23 cellular contexts compared by ENCODE assay signal in the genomic region with DNA sequence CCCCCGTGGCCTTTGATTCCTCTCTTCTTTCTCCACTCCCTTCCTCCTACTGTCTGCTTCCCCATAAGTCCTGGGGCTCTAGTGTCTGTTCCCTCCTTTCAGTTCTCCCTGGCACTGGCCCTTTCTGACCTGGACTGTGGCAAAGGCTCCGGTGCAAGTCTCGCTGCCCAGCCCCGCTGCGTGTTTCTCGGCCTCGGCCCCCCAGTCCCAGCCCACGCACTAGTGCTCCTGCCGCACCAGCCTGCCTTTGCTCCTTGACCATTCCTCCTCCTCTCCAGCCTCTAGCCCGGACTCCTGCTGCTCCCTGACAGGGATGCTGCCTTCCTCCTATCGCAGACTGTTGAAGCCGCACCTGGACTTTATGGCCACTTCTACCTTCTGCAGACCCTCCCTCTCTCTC. TPM values are rescaled to one million over a fixed set of nuclear protein-coding genes. Genes with fewer than 3 reads are reported as not detected.
DNase-seq lines count a peak whose midpoint lies in the region; ATAC-seq and TF ChIP-seq lines count a peak whose summit lies in the region.
"Had no signal": no experiment of that assay in that cellular context is flagged by ENCODE, and none has a peak within 500 bp of the region (broad histone marks: within the 10 kb centered on the region; RNA-seq: fewer than 3 reads in every experiment).

No MANE protein-coding gene starts in this region.

- TF ChIP-seq CTCF in Calu3 (IDR thresholded peaks at IDR 0.05; ENCODE audit: unreplicated experiment): no peak

- H3K36me3 Mint-ChIP-seq in activated T-helper 2 cell treated with anti-CD3 and anti-CD28 coated beads, Interferon-gamma antibody, Interleukin-2, Interleukin-4, amounts not matched to agents 10 μg/mL and 5 μg/mL and 100 μg/mL, durations not matched to agents 14 hours and 24 hours and 36 hours (ENCODE audit: low read depth): peaks cover 13% of the 10 kb centered on the region
- H3K36me3 Mint-ChIP-seq in natural killer cell treated with Interleukin-12 subunit alpha and Interleukin-12 subunit beta and Interleukin-15 and Interleukin-18, amount 100 ng/mL, for 72 hours: no peaks in the 10 kb centered on the region
- H3K36me3 Mint-ChIP-seq in Calu3 (ENCODE audit: insufficient read depth, unreplicated experiment): peaks cover 5% of the 10 kb centered on the region
- H3K36me3 Mint-ChIP-seq: activated naive CD8-positive, alpha-beta T cell had no signal

- no peak overlapping the region for H3K4me3 ChIP-seq in BLaER1
- H3K4me3 ChIP-seq: GM23248, pancreas, right lobe of liver had no signal

- H3K9ac ChIP-seq in BLaER1: no peak overlapping the region
- H3K9ac ChIP-seq: GM23248 had no signal

- H3K4me2 ChIP-seq in BLaER1: peak overlapping the region; percentile 96

- CTCF ChIA-PET in Calu3 (lab: Charles Lee): interaction anchor here (1.0 kb wide), 1 partner anchor 19 kb away, joined by 3 read pairs; no protein-coding TSS in a partner anchor

- H3K9me3 Mint-ChIP-seq in activated T-helper 2 cell treated with anti-CD3 and anti-CD28 coated beads, Interferon-gamma antibody, Interleukin-2, Interleukin-4, amounts not matched to agents 10 μg/mL and 5 μg/mL and 100 μg/mL, durations not matched to agents 14 hours and 24 hours and 36 hours: no peaks in the 10 kb centered on the region
- H3K9me3 Mint-ChIP-seq in natural killer cell treated with Interleukin-12 subunit alpha and Interleukin-12 subunit beta and Interleukin-15 and Interleukin-18, amount 100 ng/mL, for 72 hours: no peaks in the 10 kb centered on the region
- peaks cover 4% of the 10 kb centered on the region for H3K9me3 Mint-ChIP-seq in Calu3 (ENCODE audit: low read depth, unreplicated experiment)
- H3K9me3 Mint-ChIP-seq: stimulated activated naive CD8-positive, alpha-beta T cell treated with anti-CD3 and anti-CD28 coated beads, Interleukin-15, Interleukin-2, amounts not matched to agents 100 ng/mL and 50 ng/mL, for 24 hours had no signal

- no TSS peak for BruUV-seq in Calu3 (replicated peaks; lab: Mats Ljungman, UMichigan)

- no peaks in the 10 kb centered on the region for H4K20me1 ChIP-seq in BLaER1

- peaks cover 24% of the 10 kb centered on the region for H3K4me1 Mint-ChIP-seq in activated T-helper 2 cell treated with anti-CD3 and anti-CD28 coated beads, Interferon-gamma antibody, Interleukin-2, Interleukin-4, amounts not matched to agents 10 μg/mL and 5 μg/mL and 100 μg/mL, durations not matched to agents 14 hours and 24 hours and 36 hours (ENCODE audit: low read depth)
- peaks cover 33 to 35% of the 10 kb centered on the region in 2 donors for H3K4me1 Mint-ChIP-seq in natural killer cell treated with Interleukin-12 subunit alpha and Interleukin-12 subunit beta and Interleukin-15 and Interleukin-18, amount 100 ng/mL, for 72 hours (ENCODE audit: low read depth in 2 of 2)
- peaks cover 11% of the 10 kb centered on the region for H3K4me1 Mint-ChIP-seq in Calu3 (ENCODE audit: low read depth, unreplicated experiment)

- intact Hi-C loops in activated T-helper 2 cell treated with anti-CD3 and anti-CD28 coated beads, Interferon-gamma antibody, Interleukin-2, Interleukin-4, amounts not matched to agents 10 μg/mL and 5 μg/mL and 100 μg/mL, durations not matched to agents 14 hours and 24 hours and 36 hours (cut with micrococcal nuclease): loop anchor here (5.0 kb wide), 3 partner anchors 42 to 97 kb away; a partner anchor contains a TSS
- intact Hi-C loops in Calu3 (cut with micrococcal nuclease; ENCODE audit: unreplicated experiment): no loop called here

- peaks cover 39% of the 10 kb centered on the region for H3K4me1 ChIP-seq in BLaER1

- H3K27me3 Mint-ChIP-seq in activated T-helper 2 cell treated with anti-CD3 and anti-CD28 coated beads, Interferon-gamma antibody, Interleukin-2, Interleukin-4, amounts not matched to agents 10 μg/mL and 5 μg/mL and 100 μg/mL, durations not matched to agents 14 hours and 24 hours and 36 hours (ENCODE audit: low read depth): peaks cover 9% of the 10 kb centered on the region
- H3K27me3 Mint-ChIP-seq in natural killer cell treated with Interleukin-12 subunit alpha and Interleukin-12 subunit beta and Interleukin-15 and Interleukin-18, amount 100 ng/mL, for 72 hours: peaks cover 0 to 2% of the 10 kb centered on the region in 2 donors
- peaks cover 34% of the 10 kb centered on the region for H3K27me3 Mint-ChIP-seq in Calu3 (ENCODE audit: unreplicated experiment)

- peak overlapping the region; percentile 16; the same call in 1 of the 2 replicates for H3K27ac ChIP-seq in BLaER1
- H3K27ac ChIP-seq: GM23248, right lobe of liver, tibial artery had no signal

- DNase-seq in Ammon's horn (ENCODE audit: low spot score) (peak; percentile 17), Calu3 (no peak), NCI-H1694 treated with DMSO at 0.1 percent for 48 hours (lab: John Stamatoyannopoulos, UW) (no peak), ecto neural progenitor cell (ENCODE audit: low spot score) (no peak), NCI-H526 treated with DMSO at 0.1 percent for 48 hours (lab: John Stamatoyannopoulos, UW) (no peak)
- DNase-seq in activated T-helper 2 cell treated with anti-CD3 and anti-CD28 coated beads, Interferon-gamma antibody, Interleukin-2, Interleukin-4, amounts not matched to agents 10 μg/mL and 5 μg/mL and 100 μg/mL, durations not matched to agents 14 hours and 24 hours and 36 hours (ENCODE audit: low spot score): no peak
- DNase-seq in natural killer cell treated with Interleukin-12 subunit alpha and Interleukin-12 subunit beta and Interleukin-15 and Interleukin-18, amount 100 ng/mL, for 72 hours (ENCODE audit: low spot score): no peak
- DNase-seq: activated CD8-positive, alpha-beta memory T cell treated with anti-CD3 and anti-CD28 coated beads, Interleukin-2, amount 10 ng/mL, durations not matched to agents 7 days and 5 days; dorsolateral prefrontal cortex; GM23248; left cardiac atrium; MV-4-11; naive B cell; NCI-H1694; NCI-H2171 treated with DMSO at 0.1 percent for 48 hours; pancreas; Peyer's patch; right lobe of liver; SIG-M5; tibial artery had no signal

- peak overlapping the region; percentile 3 for H3K4me3 Mint-ChIP-seq in activated T-helper 2 cell treated with anti-CD3 and anti-CD28 coated beads, Interferon-gamma antibody, Interleukin-2, Interleukin-4, amounts not matched to agents 10 μg/mL and 5 μg/mL and 100 μg/mL, durations not matched to agents 14 hours and 24 hours and 36 hours (ENCODE audit: low read depth)
- H3K4me3 Mint-ChIP-seq in natural killer cell treated with Interleukin-12 subunit alpha and Interleukin-12 subunit beta and Interleukin-15 and Interleukin-18, amount 100 ng/mL, for 72 hours: peak overlapping the region; percentile 89
- no peak overlapping the region for H3K4me3 Mint-ChIP-seq in Calu3 (ENCODE audit: low read depth, unreplicated experiment)

- no peak for ATAC-seq in natural killer cell treated with Interleukin-12 subunit alpha and Interleukin-12 subunit beta and Interleukin-15 and Interleukin-18, amount 100 ng/mL, for 72 hours
- ATAC-seq: activated CD8-positive, alpha-beta memory T cell treated with anti-CD3 and anti-CD28 coated beads, Interleukin-2, amount 10 ng/mL, durations not matched to agents 7 days and 5 days; right lobe of liver had no signal

- no peaks in the 10 kb centered on the region for H3K9me3 ChIP-seq in BLaER1
- H3K9me3 ChIP-seq: pancreas, Peyer's patch, right lobe of liver, tibial artery had no signal

- peaks cover 34% of the 10 kb centered on the region for H3K27me3 ChIP-seq in BLaER1
- H3K27me3 ChIP-seq: Peyer's patch, right lobe of liver had no signal

- peaks cover 20% of the 10 kb centered on the region; the same call in 1 of the 2 replicates for H3K36me3 ChIP-seq in BLaER1
- H3K36me3 ChIP-seq: pancreas, Peyer's patch, right lobe of liver had no signal

- H3K27ac Mint-ChIP-seq in activated T-helper 2 cell treated with anti-CD3 and anti-CD28 coated beads, Interferon-gamma antibody, Interleukin-2, Interleukin-4, amounts not matched to agents 10 μg/mL and 5 μg/mL and 100 μg/mL, durations not matched to agents 14 hours and 24 hours and 36 hours: no peak overlapping the region
- peak overlapping the region; percentile 88 to 94 for H3K27ac Mint-ChIP-seq in natural killer cell treated with Interleukin-12 subunit alpha and Interleukin-12 subunit beta and Interleukin-15 and Interleukin-18, amount 100 ng/mL, for 72 hours
- no peak overlapping the region for H3K27ac Mint-ChIP-seq in Calu3 (ENCODE audit: unreplicated experiment)
- H3K27ac Mint-ChIP-seq: activated naive CD8-positive, alpha-beta T cell; stimulated activated naive CD8-positive, alpha-beta T cell treated with anti-CD3 and anti-CD28 coated beads, Interleukin-15, Interleukin-2, amounts not matched to agents 100 ng/mL and 50 ng/mL, for 24 hours had no signal

RNA-seq across cellular contexts. Expression of a gene that starts 2.1 kb away (rescaled TPM):
- 1.7 and 3.3 TPM in 2 replicates for total RNA-seq in activated T-helper 2 cell treated with anti-CD3 and anti-CD28 coated beads, Interferon-gamma antibody, Interleukin-2, Interleukin-4, amounts not matched to agents 10 μg/mL and 5 μg/mL and 100 μg/mL, durations not matched to agents 14 hours and 24 hours and 36 hours
- total RNA-seq in natural killer cell treated with Interleukin-12 subunit alpha and Interleukin-12 subunit beta and Interleukin-15 and Interleukin-18, amount 100 ng/mL, for 72 hours: 10 to 100 TPM; 15.0 to 23.7 TPM
- total RNA-seq in Calu3 (2022): not detected in 2 replicates
- total RNA-seq: GM23248 had no signal

RNA-seq across cellular contexts. Expression of a gene that starts 42.5 kb away (rescaled TPM):
- 56.8 and 59.5 TPM in 2 replicates for total RNA-seq in activated T-helper 2 cell treated with anti-CD3 and anti-CD28 coated beads, Interferon-gamma antibody, Interleukin-2, Interleukin-4, amounts not matched to agents 10 μg/mL and 5 μg/mL and 100 μg/mL, durations not matched to agents 14 hours and 24 hours and 36 hours
- total RNA-seq in natural killer cell treated with Interleukin-12 subunit alpha and Interleukin-12 subunit beta and Interleukin-15 and Interleukin-18, amount 100 ng/mL, for 72 hours: 10 to 100 TPM; 63.3 to 71.9 TPM
- total RNA-seq in Calu3 (2022): 73.2 and 77.3 TPM in 2 replicates

Comparison
In these comparisons a context has a peak if more than half of its experiments do, and no peak if none do; other contexts are left out.
1. H3K27ac Mint-ChIP-seq: peak in natural killer cell treated with Interleukin-12 subunit alpha and Interleukin-12 subunit beta and Interleukin-15 and Interleukin-18, amount 100 ng/mL, for 72 hours (2 of 2); none in activated T-helper 2 cell treated with anti-CD3 and anti-CD28 coated beads, Interferon-gamma antibody, Interleukin-2, Interleukin-4, amounts not matched to agents 10 μg/mL and 5 μg/mL and 100 μg/mL, durations not matched to agents 14 hours and 24 hours and 36 hours (single experiment) and Calu3 (single experiment).